1 cellular context compared by ENCODE assay signal in genomic region chr4:48296330-48296729, GRCh38.
TF ChIP-seq lines count a peak whose summit lies in the region.

No MANE protein-coding gene starts in this region.

TF ChIP-seq in K562, 482 proteins besides CTCF, POLR2A, EP300 and RAD21 (continued from another document):
- peak; percentile 49 for TF ChIP-seq PKNOX1 (IDR thresholded peaks at IDR 0.05)
